14 cellular contexts compared by ENCODE assay signal in the genomic region with DNA sequence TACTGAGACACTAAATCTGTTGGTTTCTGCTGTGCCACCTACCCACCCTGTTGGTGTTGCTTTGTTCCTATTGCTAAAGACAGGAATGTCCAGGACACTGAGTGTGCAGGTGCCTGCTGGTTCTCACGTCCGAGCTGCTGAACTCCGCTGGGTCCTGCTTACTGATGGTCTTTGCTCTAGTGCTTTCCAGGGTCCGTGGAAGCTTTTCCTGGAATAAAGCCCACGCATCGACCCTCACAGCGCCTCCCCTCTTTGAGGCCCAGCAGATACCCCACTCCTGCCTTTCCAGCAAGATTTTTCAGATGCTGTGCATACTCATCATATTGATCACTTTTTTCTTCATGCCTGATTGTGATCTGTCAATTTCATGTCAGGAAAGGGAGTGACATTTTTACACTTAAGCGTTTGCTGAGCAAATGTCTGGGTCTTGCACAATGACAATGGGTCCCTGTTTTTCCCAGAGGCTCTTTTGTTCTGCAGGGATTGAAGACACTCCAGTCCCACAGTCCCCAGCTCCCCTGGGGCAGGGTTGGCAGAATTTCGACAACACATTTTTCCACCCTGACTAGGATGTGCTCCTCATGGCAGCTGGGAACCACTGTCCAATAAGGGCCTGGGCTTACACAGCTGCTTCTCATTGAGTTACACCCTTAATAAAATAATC. TPM values are rescaled to one million over a fixed set of nuclear protein-coding genes. Genes with fewer than 3 reads are reported as not detected.
A peak's percentile ranks its signal among the peaks of the same experiment; 100 is the strongest.
DNase-seq lines count a peak whose midpoint lies in the region; TF ChIP-seq lines count a peak whose summit lies in the region.
"Had no signal": no experiment of that assay in that cellular context is flagged by ENCODE, and none has a peak within 500 bp of the region (broad histone marks: within the 10 kb centered on the region; RNA-seq: fewer than 3 reads in every experiment).

No MANE protein-coding gene starts in this region.

- no peak overlapping the region for H3K4me2 ChIP-seq in osteoblast (ENCODE audit: insufficient read depth, low read length)

- H3K4me1 ChIP-seq in osteoblast (ENCODE audit: insufficient read depth, low read length) = peaks cover 7% of the 10 kb centered on the region

- no peaks in the 10 kb centered on the region for H3K9me3 ChIP-seq in osteoblast (ENCODE audit: low read depth, low read length)
- H3K9me3 ChIP-seq: pancreas had no signal

- H3K4me3 ChIP-seq in epithelial cell of esophagus (ENCODE audit: low read length) = no peak overlapping the region
- no peak overlapping the region for H3K4me3 ChIP-seq in osteoblast (ENCODE audit: insufficient read depth, low read length)
- H3K4me3 ChIP-seq: pancreas had no signal

- no peak overlapping the region for H3K27ac Mint-ChIP-seq in nephron progenitor cell
- H3K27ac Mint-ChIP-seq in glutamatergic neuron (ENCODE audit: unreplicated experiment) = no peak overlapping the region
- H3K27ac Mint-ChIP-seq: activated T-cell treated with anti-CD3 and anti-CD28 coated beads, Interleukin-2, amount 50 U/mL, for 72 hours; CD4-positive, alpha-beta T cell had no signal

- DNase-seq in Ammon's horn (ENCODE audit: low spot score) (peak; percentile 57), NCI-H345 (lab: John Stamatoyannopoulos, UW) (peak; percentile 89), epithelial cell of esophagus (ENCODE audit: low read depth) (peak; percentile 51), osteoblast (ENCODE audit: insufficient read length, low spot score, missing footprints) (peak; percentile 92), nephron progenitor cell (no peak), glutamatergic neuron (no peak), NCI-H2081 treated with DMSO at 0.1 percent for 48 hours (lab: John Stamatoyannopoulos, UW) (no peak)
- no peak for DNase-seq in stimulated activated naive CD4-positive, alpha-beta T cell treated with Interleukin-2 at 50 U/mL for 16 hours (lab: John Stamatoyannopoulos, UW)
- DNase-seq: activated CD4-positive, alpha-beta T cell treated with anti-CD3 and anti-CD28 coated beads for 1 hour; activated T-cell treated with anti-CD3 and anti-CD28 coated beads, Interleukin-2, amount 50 U/mL, for 72 hours; CD4-positive, alpha-beta T cell; mesenchymal stem cell; NCI-H2029 treated with DMSO at 0.1 percent for 48 hours had no signal

- TF ChIP-seq CTCF in epithelial cell of esophagus (IDR thresholded peaks at IDR 0.05; ENCODE audit: insufficient read depth, low read depth, low read length, missing control alignments) (no peak), osteoblast (IDR thresholded peaks at IDR 0.05; ENCODE audit: extremely low read depth, low read depth, low read length) (no peak), nephron progenitor cell (IDR thresholded peaks at IDR 0.05) (no peak), glutamatergic neuron (IDR thresholded peaks at IDR 0.05; ENCODE audit: partially characterized antibody, unreplicated experiment) (no peak)

- H3K4me3 Mint-ChIP-seq in nephron progenitor cell = no peak overlapping the region
- no peak overlapping the region for H3K4me3 Mint-ChIP-seq in glutamatergic neuron (ENCODE audit: unreplicated experiment)
- H3K4me3 Mint-ChIP-seq: activated T-cell treated with anti-CD3 and anti-CD28 coated beads, Interleukin-2, amount 50 U/mL, for 72 hours; CD4-positive, alpha-beta T cell had no signal

- H3K27ac ChIP-seq in osteoblast (ENCODE audit: low read depth, low read length) = no peak overlapping the region
- H3K27ac ChIP-seq: pancreas had no signal

- H3K36me3 Mint-ChIP-seq in nephron progenitor cell (ENCODE audit: low read depth) = peaks cover 4% of the 10 kb centered on the region
- peaks cover 6% of the 10 kb centered on the region for H3K36me3 Mint-ChIP-seq in glutamatergic neuron (ENCODE audit: unreplicated experiment)

- H3K36me3 ChIP-seq in osteoblast (ENCODE audit: insufficient read depth, low read length) = no peaks in the 10 kb centered on the region
- H3K36me3 ChIP-seq: pancreas had no signal

- H4K20me1 ChIP-seq in osteoblast (ENCODE audit: insufficient read depth, low read length) = no peaks in the 10 kb centered on the region

- H3K9me3 Mint-ChIP-seq in nephron progenitor cell = peaks cover 3% of the 10 kb centered on the region
- peaks cover 4% of the 10 kb centered on the region for H3K9me3 Mint-ChIP-seq in glutamatergic neuron (ENCODE audit: unreplicated experiment)
- H3K9me3 Mint-ChIP-seq: CD4-positive, alpha-beta T cell had no signal

- peaks cover 26% of the 10 kb centered on the region for H3K4me1 Mint-ChIP-seq in nephron progenitor cell
- peaks cover 4% of the 10 kb centered on the region for H3K4me1 Mint-ChIP-seq in glutamatergic neuron (ENCODE audit: low read depth, unreplicated experiment)

- no peak overlapping the region for H2AFZ ChIP-seq in osteoblast (ENCODE audit: low read length)

- peaks cover 5% of the 10 kb centered on the region for H3K27me3 ChIP-seq in osteoblast (ENCODE audit: insufficient read depth, low read length)
- H3K27me3 ChIP-seq: pancreas had no signal

- H3K79me2 ChIP-seq in osteoblast (ENCODE audit: insufficient read depth, low read length) = no peaks in the 10 kb centered on the region

- H3K27me3 Mint-ChIP-seq in nephron progenitor cell (ENCODE audit: low read depth, poor library complexity) = peaks cover 6% of the 10 kb centered on the region
- peaks cover 10% of the 10 kb centered on the region for H3K27me3 Mint-ChIP-seq in glutamatergic neuron (ENCODE audit: unreplicated experiment)
- H3K27me3 Mint-ChIP-seq: CD4-positive, alpha-beta T cell had no signal

RNA-seq across cellular contexts. Expression of gene STH, which starts 14.6 kb away (rescaled TPM):
- total RNA-seq in osteoblast = not detected in 2 replicates
- 4.1 TPM for total RNA-seq in glutamatergic neuron (ENCODE audit: unreplicated experiment)
- total RNA-seq: activated T-cell treated with anti-CD3 and anti-CD28 coated beads, Interleukin-2, amount 50 U/mL, for 72 hours; CD4-positive, alpha-beta T cell; pancreas had no signal

Comparison
In these comparisons a context has a peak if more than half of its experiments do, and no peak if none do; other contexts are left out.
1. DNase-seq: peak in Ammon's horn (single experiment), NCI-H345 (single experiment), epithelial cell of esophagus (single experiment) and osteoblast (single experiment); none in nephron progenitor cell (single experiment), glutamatergic neuron (single experiment), stimulated activated naive CD4-positive, alpha-beta T cell treated with Interleukin-2 at 50 U/mL for 16 hours (single experiment) and NCI-H2081 treated with DMSO at 0.1 percent for 48 hours (single experiment).